ENCODE assay signal across 1 cellular context in the genomic region with DNA sequence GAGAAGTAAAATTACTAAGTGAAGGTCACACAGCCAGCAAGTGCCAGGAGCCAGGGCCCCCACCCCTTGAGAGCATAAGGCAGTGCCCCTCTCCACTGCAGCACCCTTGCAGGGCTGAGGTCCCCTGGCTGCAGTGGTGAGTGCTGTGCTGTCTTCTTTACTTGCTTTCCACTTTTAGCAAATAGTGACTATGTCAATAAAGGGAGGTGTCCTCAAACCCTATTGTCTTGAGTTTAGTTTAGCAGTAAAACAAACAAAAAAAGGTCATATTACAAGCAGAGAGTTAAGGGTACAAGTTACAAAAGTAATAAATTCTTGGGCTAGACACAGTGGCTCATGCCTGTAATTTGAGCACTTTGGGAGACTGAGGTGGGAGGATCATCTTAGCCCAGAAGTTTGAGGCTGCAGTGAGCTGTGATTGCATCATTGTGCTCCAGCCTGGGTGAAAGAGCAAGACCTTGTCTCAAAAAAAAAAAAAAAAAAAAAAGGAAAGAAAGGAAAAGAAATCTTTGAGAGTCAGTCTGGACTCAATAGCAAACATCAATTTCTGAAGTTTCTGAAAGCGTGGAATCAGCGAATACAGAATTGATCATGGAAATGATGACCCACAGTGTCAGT.
TF ChIP-seq lines count a peak whose summit lies in the region.

No MANE protein-coding gene starts in this region.

TF ChIP-seq in HepG2, 621 proteins besides CTCF, POLR2A, EP300 and RAD21 (continued from another document and continues in another):
- TF ChIP-seq YEATS4 (CRISPR knock-in tag; IDR thresholded peaks at IDR 0.05; ENCODE audit: borderline replicate concordance) (no peak), NFIC (IDR thresholded peaks at IDR 0.05; ENCODE audit: low read length) (peak; percentile 51; the same call in 1 of the 2 replicates), ZNF317 (CRISPR knock-in tag; IDR thresholded peaks at IDR 0.05) (no peak), ISL2 (CRISPR knock-in tag; IDR thresholded peaks at IDR 0.05) (peak; percentile 89), ZMYM3 (CRISPR knock-in tag; IDR thresholded peaks at IDR 0.05) (peak; percentile 85), HNF4G (IDR thresholded peaks at IDR 0.05; ENCODE audit: borderline replicate concordance, low read depth, low read length) (no peak), HNF4G (CRISPR knock-in tag; IDR thresholded peaks at IDR 0.05; ENCODE audit: borderline replicate concordance, low read depth) (no peak), LCORL (IDR thresholded peaks at IDR 0.05) (no peak), LCORL (CRISPR knock-in tag; IDR thresholded peaks at IDR 0.05) (peak; percentile 56; the same call in 1 of the 2 replicates), SKI (IDR thresholded peaks at IDR 0.05; ENCODE audit: partially characterized antibody) (no peak), NR2F1 (CRISPR knock-in tag; IDR thresholded peaks at IDR 0.05) (0 out of 4 replicates have a peak, but pooled peaks of 1 of the 2 experiments have one; percentile 15), ZFY (CRISPR knock-in tag; IDR thresholded peaks at IDR 0.05) (no peak), TCF7L2 (IDR thresholded peaks at IDR 0.05; ENCODE audit: low read depth, low read length) (no peak), ZNF83 (CRISPR knock-in tag; IDR thresholded peaks at IDR 0.05; ENCODE audit: borderline replicate concordance) (no peak), ZNF136 (CRISPR knock-in tag; IDR thresholded peaks at IDR 0.05; ENCODE audit: low read depth) (no peak), NCOA2 (CRISPR knock-in tag; IDR thresholded peaks at IDR 0.05) (peak; percentile 76), ATF1 (CRISPR knock-in tag; IDR thresholded peaks at IDR 0.05) (no peak), CBX5 (CRISPR knock-in tag; IDR thresholded peaks at IDR 0.05; ENCODE audit: borderline replicate concordance) (no peak), ZNF776 (CRISPR knock-in tag; IDR thresholded peaks at IDR 0.05) (no peak), HDAC2 (CRISPR knock-in tag; IDR thresholded peaks at IDR 0.05) (peak; percentile 66), PHB2 (IDR thresholded peaks at IDR 0.05; ENCODE audit: partially characterized antibody) (no peak), GFI1 (CRISPR knock-in tag; IDR thresholded peaks at IDR 0.05; ENCODE audit: borderline replicate concordance) (peak; percentile 82), ZNF274 (CRISPR knock-in tag; IDR thresholded peaks at IDR 0.05) (no peak), PRMT3 (CRISPR knock-in tag; IDR thresholded peaks at IDR 0.05; ENCODE audit: borderline replicate concordance, low read depth) (no peak), KDM1A (CRISPR knock-in tag; IDR thresholded peaks at IDR 0.05) (peak; percentile 11; the same call in 1 of the 2 replicates), ZNF367 (CRISPR knock-in tag; IDR thresholded peaks at IDR 0.05; ENCODE audit: borderline replicate concordance) (no peak), ZNF883 (CRISPR knock-in tag; IDR thresholded peaks at IDR 0.05; ENCODE audit: not compliant biosample characterization) (no peak)
- TF ChIP-seq, protein P1, sequence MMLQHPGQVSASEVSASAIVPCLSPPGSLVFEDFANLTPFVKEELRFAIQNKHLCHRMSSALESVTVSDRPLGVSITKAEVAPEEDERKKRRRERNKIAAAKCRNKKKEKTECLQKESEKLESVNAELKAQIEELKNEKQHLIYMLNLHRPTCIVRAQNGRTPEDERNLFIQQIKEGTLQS (CRISPR knock-in tag; IDR thresholded peaks at IDR 0.05): peak; percentile 71
- TF ChIP-seq, protein P2, sequence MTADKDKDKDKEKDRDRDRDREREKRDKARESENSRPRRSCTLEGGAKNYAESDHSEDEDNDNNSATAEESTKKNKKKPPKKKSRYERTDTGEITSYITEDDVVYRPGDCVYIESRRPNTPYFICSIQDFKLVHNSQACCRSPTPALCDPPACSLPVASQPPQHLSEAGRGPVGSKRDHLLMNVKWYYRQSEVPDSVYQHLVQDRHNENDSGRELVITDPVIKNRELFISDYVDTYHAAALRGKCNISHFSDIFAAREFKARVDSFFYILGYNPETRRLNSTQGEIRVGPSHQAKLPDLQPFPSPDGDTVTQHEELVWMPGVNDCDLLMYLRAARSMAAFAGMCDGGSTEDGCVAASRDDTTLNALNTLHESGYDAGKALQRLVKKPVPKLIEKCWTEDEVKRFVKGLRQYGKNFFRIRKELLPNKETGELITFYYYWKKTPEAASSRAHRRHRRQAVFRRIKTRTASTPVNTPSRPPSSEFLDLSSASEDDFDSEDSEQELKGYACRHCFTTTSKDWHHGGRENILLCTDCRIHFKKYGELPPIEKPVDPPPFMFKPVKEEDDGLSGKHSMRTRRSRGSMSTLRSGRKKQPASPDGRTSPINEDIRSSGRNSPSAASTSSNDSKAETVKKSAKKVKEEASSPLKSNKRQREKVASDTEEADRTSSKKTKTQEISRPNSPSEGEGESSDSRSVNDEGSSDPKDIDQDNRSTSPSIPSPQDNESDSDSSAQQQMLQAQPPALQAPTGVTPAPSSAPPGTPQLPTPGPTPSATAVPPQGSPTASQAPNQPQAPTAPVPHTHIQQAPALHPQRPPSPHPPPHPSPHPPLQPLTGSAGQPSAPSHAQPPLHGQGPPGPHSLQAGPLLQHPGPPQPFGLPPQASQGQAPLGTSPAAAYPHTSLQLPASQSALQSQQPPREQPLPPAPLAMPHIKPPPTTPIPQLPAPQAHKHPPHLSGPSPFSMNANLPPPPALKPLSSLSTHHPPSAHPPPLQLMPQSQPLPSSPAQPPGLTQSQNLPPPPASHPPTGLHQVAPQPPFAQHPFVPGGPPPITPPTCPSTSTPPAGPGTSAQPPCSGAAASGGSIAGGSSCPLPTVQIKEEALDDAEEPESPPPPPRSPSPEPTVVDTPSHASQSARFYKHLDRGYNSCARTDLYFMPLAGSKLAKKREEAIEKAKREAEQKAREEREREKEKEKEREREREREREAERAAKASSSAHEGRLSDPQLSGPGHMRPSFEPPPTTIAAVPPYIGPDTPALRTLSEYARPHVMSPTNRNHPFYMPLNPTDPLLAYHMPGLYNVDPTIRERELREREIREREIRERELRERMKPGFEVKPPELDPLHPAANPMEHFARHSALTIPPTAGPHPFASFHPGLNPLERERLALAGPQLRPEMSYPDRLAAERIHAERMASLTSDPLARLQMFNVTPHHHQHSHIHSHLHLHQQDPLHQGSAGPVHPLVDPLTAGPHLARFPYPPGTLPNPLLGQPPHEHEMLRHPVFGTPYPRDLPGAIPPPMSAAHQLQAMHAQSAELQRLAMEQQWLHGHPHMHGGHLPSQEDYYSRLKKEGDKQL (CRISPR knock-in tag; IDR thresholded peaks at IDR 0.05; ENCODE audit: low read depth): peak; percentile 83; the same call in 1 of the 2 replicates
- TF ChIP-seq, protein P3, sequence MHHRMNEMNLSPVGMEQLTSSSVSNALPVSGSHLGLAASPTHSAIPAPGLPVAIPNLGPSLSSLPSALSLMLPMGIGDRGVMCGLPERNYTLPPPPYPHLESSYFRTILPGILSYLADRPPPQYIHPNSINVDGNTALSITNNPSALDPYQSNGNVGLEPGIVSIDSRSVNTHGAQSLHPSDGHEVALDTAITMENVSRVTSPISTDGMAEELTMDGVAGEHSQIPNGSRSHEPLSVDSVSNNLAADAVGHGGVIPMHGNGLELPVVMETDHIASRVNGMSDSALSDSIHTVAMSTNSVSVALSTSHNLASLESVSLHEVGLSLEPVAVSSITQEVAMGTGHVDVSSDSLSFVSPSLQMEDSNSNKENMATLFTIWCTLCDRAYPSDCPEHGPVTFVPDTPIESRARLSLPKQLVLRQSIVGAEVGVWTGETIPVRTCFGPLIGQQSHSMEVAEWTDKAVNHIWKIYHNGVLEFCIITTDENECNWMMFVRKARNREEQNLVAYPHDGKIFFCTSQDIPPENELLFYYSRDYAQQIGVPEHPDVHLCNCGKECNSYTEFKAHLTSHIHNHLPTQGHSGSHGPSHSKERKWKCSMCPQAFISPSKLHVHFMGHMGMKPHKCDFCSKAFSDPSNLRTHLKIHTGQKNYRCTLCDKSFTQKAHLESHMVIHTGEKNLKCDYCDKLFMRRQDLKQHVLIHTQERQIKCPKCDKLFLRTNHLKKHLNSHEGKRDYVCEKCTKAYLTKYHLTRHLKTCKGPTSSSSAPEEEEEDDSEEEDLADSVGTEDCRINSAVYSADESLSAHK (CRISPR knock-in tag; IDR thresholded peaks at IDR 0.05; ENCODE audit: borderline replicate concordance): no peak
- TF ChIP-seq, protein P4, sequence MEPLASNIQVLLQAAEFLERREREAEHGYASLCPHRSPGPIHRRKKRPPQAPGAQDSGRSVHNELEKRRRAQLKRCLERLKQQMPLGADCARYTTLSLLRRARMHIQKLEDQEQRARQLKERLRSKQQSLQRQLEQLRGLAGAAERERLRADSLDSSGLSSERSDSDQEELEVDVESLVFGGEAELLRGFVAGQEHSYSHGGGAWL (CRISPR knock-in tag; IDR thresholded peaks at IDR 0.05): no peak
- TF ChIP-seq, protein P5, sequence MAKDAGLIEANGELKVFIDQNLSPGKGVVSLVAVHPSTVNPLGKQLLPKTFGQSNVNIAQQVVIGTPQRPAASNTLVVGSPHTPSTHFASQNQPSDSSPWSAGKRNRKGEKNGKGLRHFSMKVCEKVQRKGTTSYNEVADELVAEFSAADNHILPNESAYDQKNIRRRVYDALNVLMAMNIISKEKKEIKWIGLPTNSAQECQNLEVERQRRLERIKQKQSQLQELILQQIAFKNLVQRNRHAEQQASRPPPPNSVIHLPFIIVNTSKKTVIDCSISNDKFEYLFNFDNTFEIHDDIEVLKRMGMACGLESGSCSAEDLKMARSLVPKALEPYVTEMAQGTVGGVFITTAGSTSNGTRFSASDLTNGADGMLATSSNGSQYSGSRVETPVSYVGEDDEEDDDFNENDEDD (CRISPR knock-in tag; IDR thresholded peaks at IDR 0.05; ENCODE audit: borderline replicate concordance): no peak
- TF ChIP-seq, protein P6, sequence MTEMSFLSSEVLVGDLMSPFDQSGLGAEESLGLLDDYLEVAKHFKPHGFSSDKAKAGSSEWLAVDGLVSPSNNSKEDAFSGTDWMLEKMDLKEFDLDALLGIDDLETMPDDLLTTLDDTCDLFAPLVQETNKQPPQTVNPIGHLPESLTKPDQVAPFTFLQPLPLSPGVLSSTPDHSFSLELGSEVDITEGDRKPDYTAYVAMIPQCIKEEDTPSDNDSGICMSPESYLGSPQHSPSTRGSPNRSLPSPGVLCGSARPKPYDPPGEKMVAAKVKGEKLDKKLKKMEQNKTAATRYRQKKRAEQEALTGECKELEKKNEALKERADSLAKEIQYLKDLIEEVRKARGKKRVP (CRISPR knock-in tag; IDR thresholded peaks at IDR 0.05): peak in 1 of 2 experiments; percentile 90; a peak in 2 of 4 replicates
- TF ChIP-seq, protein P7, sequence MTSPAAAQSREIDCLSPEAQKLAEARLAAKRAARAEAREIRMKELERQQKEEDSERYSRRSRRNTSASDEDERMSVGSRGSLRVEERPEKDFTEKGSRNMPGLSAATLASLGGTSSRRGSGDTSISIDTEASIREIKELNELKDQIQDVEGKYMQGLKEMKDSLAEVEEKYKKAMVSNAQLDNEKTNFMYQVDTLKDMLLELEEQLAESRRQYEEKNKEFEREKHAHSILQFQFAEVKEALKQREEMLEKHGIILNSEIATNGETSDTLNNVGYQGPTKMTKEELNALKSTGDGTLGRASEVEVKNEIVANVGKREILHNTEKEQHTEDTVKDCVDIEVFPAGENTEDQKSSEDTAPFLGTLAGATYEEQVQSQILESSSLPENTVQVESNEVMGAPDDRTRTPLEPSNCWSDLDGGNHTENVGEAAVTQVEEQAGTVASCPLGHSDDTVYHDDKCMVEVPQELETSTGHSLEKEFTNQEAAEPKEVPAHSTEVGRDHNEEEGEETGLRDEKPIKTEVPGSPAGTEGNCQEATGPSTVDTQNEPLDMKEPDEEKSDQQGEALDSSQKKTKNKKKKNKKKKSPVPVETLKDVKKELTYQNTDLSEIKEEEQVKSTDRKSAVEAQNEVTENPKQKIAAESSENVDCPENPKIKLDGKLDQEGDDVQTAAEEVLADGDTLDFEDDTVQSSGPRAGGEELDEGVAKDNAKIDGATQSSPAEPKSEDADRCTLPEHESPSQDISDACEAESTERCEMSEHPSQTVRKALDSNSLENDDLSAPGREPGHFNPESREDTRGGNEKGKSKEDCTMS (CRISPR knock-in tag; conservative IDR thresholded peaks at IDR 0.05): no peak
- TF ChIP-seq, protein P8, sequence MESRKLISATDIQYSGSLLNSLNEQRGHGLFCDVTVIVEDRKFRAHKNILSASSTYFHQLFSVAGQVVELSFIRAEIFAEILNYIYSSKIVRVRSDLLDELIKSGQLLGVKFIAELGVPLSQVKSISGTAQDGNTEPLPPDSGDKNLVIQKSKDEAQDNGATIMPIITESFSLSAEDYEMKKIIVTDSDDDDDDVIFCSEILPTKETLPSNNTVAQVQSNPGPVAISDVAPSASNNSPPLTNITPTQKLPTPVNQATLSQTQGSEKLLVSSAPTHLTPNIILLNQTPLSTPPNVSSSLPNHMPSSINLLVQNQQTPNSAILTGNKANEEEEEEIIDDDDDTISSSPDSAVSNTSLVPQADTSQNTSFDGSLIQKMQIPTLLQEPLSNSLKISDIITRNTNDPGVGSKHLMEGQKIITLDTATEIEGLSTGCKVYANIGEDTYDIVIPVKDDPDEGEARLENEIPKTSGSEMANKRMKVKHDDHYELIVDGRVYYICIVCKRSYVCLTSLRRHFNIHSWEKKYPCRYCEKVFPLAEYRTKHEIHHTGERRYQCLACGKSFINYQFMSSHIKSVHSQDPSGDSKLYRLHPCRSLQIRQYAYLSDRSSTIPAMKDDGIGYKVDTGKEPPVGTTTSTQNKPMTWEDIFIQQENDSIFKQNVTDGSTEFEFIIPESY (CRISPR knock-in tag; IDR thresholded peaks at IDR 0.05): no peak
- TF ChIP-seq, protein P9, sequence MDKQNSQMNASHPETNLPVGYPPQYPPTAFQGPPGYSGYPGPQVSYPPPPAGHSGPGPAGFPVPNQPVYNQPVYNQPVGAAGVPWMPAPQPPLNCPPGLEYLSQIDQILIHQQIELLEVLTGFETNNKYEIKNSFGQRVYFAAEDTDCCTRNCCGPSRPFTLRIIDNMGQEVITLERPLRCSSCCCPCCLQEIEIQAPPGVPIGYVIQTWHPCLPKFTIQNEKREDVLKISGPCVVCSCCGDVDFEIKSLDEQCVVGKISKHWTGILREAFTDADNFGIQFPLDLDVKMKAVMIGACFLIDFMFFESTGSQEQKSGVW (CRISPR knock-in tag; IDR thresholded peaks at IDR 0.05; ENCODE audit: borderline replicate concordance): no peak
- TF ChIP-seq, protein P10, sequence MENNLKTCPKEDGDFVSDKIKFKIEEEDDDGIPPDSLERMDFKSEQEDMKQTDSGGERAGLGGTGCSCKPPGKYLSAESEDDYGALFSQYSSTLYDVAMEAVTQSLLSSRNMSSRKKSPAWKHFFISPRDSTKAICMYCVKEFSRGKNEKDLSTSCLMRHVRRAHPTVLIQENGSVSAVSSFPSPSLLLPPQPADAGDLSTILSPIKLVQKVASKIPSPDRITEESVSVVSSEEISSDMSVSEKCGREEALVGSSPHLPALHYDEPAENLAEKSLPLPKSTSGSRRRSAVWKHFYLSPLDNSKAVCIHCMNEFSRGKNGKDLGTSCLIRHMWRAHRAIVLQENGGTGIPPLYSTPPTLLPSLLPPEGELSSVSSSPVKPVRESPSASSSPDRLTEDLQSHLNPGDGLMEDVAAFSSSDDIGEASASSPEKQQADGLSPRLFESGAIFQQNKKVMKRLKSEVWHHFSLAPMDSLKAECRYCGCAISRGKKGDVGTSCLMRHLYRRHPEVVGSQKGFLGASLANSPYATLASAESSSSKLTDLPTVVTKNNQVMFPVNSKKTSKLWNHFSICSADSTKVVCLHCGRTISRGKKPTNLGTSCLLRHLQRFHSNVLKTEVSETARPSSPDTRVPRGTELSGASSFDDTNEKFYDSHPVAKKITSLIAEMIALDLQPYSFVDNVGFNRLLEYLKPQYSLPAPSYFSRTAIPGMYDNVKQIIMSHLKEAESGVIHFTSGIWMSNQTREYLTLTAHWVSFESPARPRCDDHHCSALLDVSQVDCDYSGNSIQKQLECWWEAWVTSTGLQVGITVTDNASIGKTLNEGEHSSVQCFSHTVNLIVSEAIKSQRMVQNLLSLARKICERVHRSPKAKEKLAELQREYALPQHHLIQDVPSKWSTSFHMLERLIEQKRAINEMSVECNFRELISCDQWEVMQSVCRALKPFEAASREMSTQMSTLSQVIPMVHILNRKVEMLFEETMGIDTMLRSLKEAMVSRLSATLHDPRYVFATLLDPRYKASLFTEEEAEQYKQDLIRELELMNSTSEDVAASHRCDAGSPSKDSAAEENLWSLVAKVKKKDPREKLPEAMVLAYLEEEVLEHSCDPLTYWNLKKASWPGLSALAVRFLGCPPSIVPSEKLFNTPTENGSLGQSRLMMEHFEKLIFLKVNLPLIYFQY (CRISPR knock-in tag; IDR thresholded peaks at IDR 0.05; ENCODE audit: borderline replicate concordance): no peak
